ENCODE assay signal across 14 cellular contexts in genomic region chr9:112570731-112571167, GRCh38.
A peak's percentile ranks its signal among the peaks of the same experiment; 100 is the strongest.
DNase-seq lines count a peak whose midpoint lies in the region; ATAC-seq, FAIRE-seq and TF ChIP-seq lines count a peak whose summit lies in the region.
"Had no signal": no experiment of that assay in that cellular context is flagged by ENCODE, and none has a peak within 500 bp of the region (broad histone marks: within the 10 kb centered on the region; RNA-seq: fewer than 3 reads in every experiment).

No MANE protein-coding gene starts in this region.

- intact Hi-C loops in K562 (cut with micrococcal nuclease), result no loop called here
- intact Hi-C loops in kidney (cut with DNase I), result no loop called here

- no peak for TF ChIP-seq CTCF in K562 (IDR thresholded peaks at IDR 0.05 in 2 of 3, conservative IDR thresholded peaks at IDR 0.05 in 1 of 3; ENCODE audit: insufficient read depth in 2 of 3, low read depth in 1 of 3, low read length in 3 of 3)
- TF ChIP-seq CTCF in kidney (IDR thresholded peaks at IDR 0.05; ENCODE audit: borderline replicate concordance, extremely low read depth, insufficient read depth), result no peak
- TF ChIP-seq CTCF in osteocyte (IDR thresholded peaks at IDR 0.05), result no peak

- H3K27me3 Mint-ChIP-seq in osteocyte (ENCODE audit: unreplicated experiment), result no peaks in the 10 kb centered on the region
- H3K27me3 Mint-ChIP-seq: activated CD4-positive, alpha-beta memory T cell treated with anti-CD3 and anti-CD28 coated beads for 36 hours had no signal

- no peak overlapping the region for H3K4me3 Mint-ChIP-seq in osteocyte (ENCODE audit: unreplicated experiment)
- H3K4me3 Mint-ChIP-seq: activated CD4-positive, alpha-beta memory T cell treated with anti-CD3 and anti-CD28 coated beads for 36 hours; stimulated activated effector memory CD8-positive, alpha-beta T cell treated with anti-CD3 and anti-CD28 coated beads, Interleukin-12 subunit alpha, Interleukin-12 subunit beta, amount 100 ng/mL, for 72 hours had no signal

- FAIRE-seq in K562 (lab: Jason Lieb, UNC) (no peak), kidney (lab: Jason Lieb, UNC) (no peak)

- peaks cover 13% of the 10 kb centered on the region; the same call in 1 of the 2 replicates for H4K20me1 ChIP-seq in K562 (replicated peaks; ENCODE audit: control insufficient read depth, insufficient read depth, low read length)

- WGBS in K562 (ENCODE audit: insufficient coverage, low coverage, missing lambda C conversion rate), result 63% methylated on average over 6 of the region's 6 CpGs

- no peak for TF ChIP-seq EP300 in K562 (IDR thresholded peaks at IDR 0.05; ENCODE audit: low read length)

- no peaks in the 10 kb centered on the region for H3K27me3 ChIP-seq in K562 (ENCODE audit: control insufficient read depth in 2 of 2, insufficient read depth in 2 of 2, low read length in 2 of 2)
- H3K27me3 ChIP-seq: sigmoid colon had no signal

- POLR2A ChIA-PET in K562 (lab: Yijun Ruan, JAX), result interaction anchor here (1.3 to 2.8 kb wide), 5 partner anchors 8 to 24 kb away, joined by 3 to 11 read pairs (median 6); no protein-coding TSS in a partner anchor

- no peak overlapping the region for H3K4me2 ChIP-seq in K562 (ENCODE audit: insufficient read depth, low read length)

- H3K36me3 ChIP-seq in K562 (ENCODE audit: control insufficient read depth, insufficient read depth, low read length) (peaks cover 15% of the 10 kb centered on the region; the same call in 1 of the 3 replicates), kidney (ENCODE audit: control insufficient read depth in 1 of 2, insufficient read depth in 2 of 2, low read length in 2 of 2) (peaks cover 8 to 11% of the 10 kb centered on the region in 2 donors)

- H3K27ac ChIP-seq in K562 (ENCODE audit: extremely low read depth, low read depth, low read length), result no peak overlapping the region
- H3K27ac ChIP-seq in kidney (ENCODE audit: low read depth in 2 of 2, low read length in 2 of 2), result peak overlapping the region; percentile 25 to 27
- H3K27ac ChIP-seq: sigmoid colon had no signal

- no peak for ATAC-seq in K562
- ATAC-seq: stimulated activated effector memory CD8-positive, alpha-beta T cell treated with anti-CD3 and anti-CD28 coated beads, Interleukin-12 subunit alpha, Interleukin-12 subunit beta, amount 100 ng/mL, for 72 hours had no signal

- no peak overlapping the region for H3K27ac Mint-ChIP-seq in osteocyte (ENCODE audit: unreplicated experiment)
- H3K27ac Mint-ChIP-seq: activated CD4-positive, alpha-beta memory T cell treated with anti-CD3 and anti-CD28 coated beads for 36 hours; stimulated activated effector memory CD8-positive, alpha-beta T cell treated with anti-CD3 and anti-CD28 coated beads, Interleukin-12 subunit alpha, Interleukin-12 subunit beta, amount 100 ng/mL, for 72 hours had no signal

- no peaks in the 10 kb centered on the region for H3K9me3 ChIP-seq in K562 (replicated peaks; ENCODE audit: control insufficient read depth, insufficient read depth, low read depth, low read length)
- no peaks in the 10 kb centered on the region for H3K9me3 ChIP-seq in kidney (ENCODE audit: control insufficient read depth in 1 of 2, low read length in 2 of 2)
- H3K9me3 ChIP-seq: sigmoid colon had no signal

- TF ChIP-seq POLR2A in K562 (conservative IDR thresholded peaks at IDR 0.05), result no peak

- BruUV-seq in K562 (replicated peaks; lab: Mats Ljungman, UMichigan), result no TSS peak

- H3K4me1 Mint-ChIP-seq in osteocyte (ENCODE audit: unreplicated experiment), result no peaks in the 10 kb centered on the region
- H3K4me1 Mint-ChIP-seq: stimulated activated effector memory CD8-positive, alpha-beta T cell treated with anti-CD3 and anti-CD28 coated beads, Interleukin-12 subunit alpha, Interleukin-12 subunit beta, amount 100 ng/mL, for 72 hours had no signal

- DNase-seq in D341Med (ENCODE audit: low spot score) (peak; percentile 63), K562 (ENCODE audit: extremely low read depth in 1 of 4, low spot score in 3 of 4) (no peak), kidney (peak; percentile 74), putamen (ENCODE audit: low spot score) (peak; percentile 86), NCI-H69 (lab: John Stamatoyannopoulos, UW) (no peak), osteocyte (ENCODE audit: extremely low spot score, unreplicated experiment) (no peak), DMS79 treated with DMSO at 0.1 percent for 48 hours (lab: John Stamatoyannopoulos, UW) (no peak)
- DNase-seq in activated naive CD4-positive, alpha-beta T cell treated with Interleukin-2 at 50 U/mL for 16 hours, result no peak
- DNase-seq: activated CD4-positive, alpha-beta memory T cell treated with anti-CD3 and anti-CD28 coated beads for 36 hours; Calu3; NK-92 treated with Interleukin-12 subunit alpha and Interleukin-12 subunit beta, amount 100 ng/mL, for 24 hours; SIG-M5; sigmoid colon had no signal

- no peak overlapping the region for H2AFZ ChIP-seq in K562 (ENCODE audit: low read depth, low read length)

- no peaks in the 10 kb centered on the region; a peak in 1 of 5 replicates for H3K4me1 ChIP-seq in K562 (replicated peaks in 1 of 2; ENCODE audit: control insufficient read depth in 2 of 2, insufficient read depth in 2 of 2, low read length in 2 of 2)
- peaks cover 9 to 24% of the 10 kb centered on the region in 2 donors for H3K4me1 ChIP-seq in kidney (ENCODE audit: control insufficient read depth in 1 of 2, insufficient read depth in 1 of 2, low read depth in 1 of 2, low read length in 2 of 2)
- H3K4me1 ChIP-seq: sigmoid colon had no signal

- H3K4me3 ChIP-seq in K562 (no peak overlapping the region), kidney (ENCODE audit: low read length in 2 of 2) (no peak overlapping the region)
- H3K4me3 ChIP-seq: sigmoid colon had no signal

- no peak for TF ChIP-seq RAD21 in K562 (CRISPR knock-in tag; conservative IDR thresholded peaks at IDR 0.05 in 1 of 2, IDR thresholded peaks at IDR 0.05 in 1 of 2)

- peaks cover 7% of the 10 kb centered on the region for H3K9me3 Mint-ChIP-seq in osteocyte (ENCODE audit: unreplicated experiment)
- H3K9me3 Mint-ChIP-seq: activated CD4-positive, alpha-beta memory T cell treated with anti-CD3 and anti-CD28 coated beads for 36 hours; stimulated activated effector memory CD8-positive, alpha-beta T cell treated with anti-CD3 and anti-CD28 coated beads, Interleukin-12 subunit alpha, Interleukin-12 subunit beta, amount 100 ng/mL, for 72 hours had no signal

- CTCF ChIA-PET in K562 (lab: Yijun Ruan, JAX; ENCODE audit: low intra/inter-chr PET ratio), result no interaction called here

- peaks cover 3% of the 10 kb centered on the region for H3K9me1 ChIP-seq in K562 (ENCODE audit: control insufficient read depth, insufficient read depth, low read length)

- in situ Hi-C loops in K562 (cut with MboI), result no loop called here

- H3K79me2 ChIP-seq in K562 (ENCODE audit: control insufficient read depth, insufficient read depth, low read length), result peaks cover 22% of the 10 kb centered on the region; the same call in 2 of the 3 replicates

- H3K36me3 Mint-ChIP-seq in osteocyte (ENCODE audit: unreplicated experiment), result peaks cover 15% of the 10 kb centered on the region
- H3K36me3 Mint-ChIP-seq: stimulated activated effector memory CD8-positive, alpha-beta T cell treated with anti-CD3 and anti-CD28 coated beads, Interleukin-12 subunit alpha, Interleukin-12 subunit beta, amount 100 ng/mL, for 72 hours had no signal

- H3K9ac ChIP-seq in K562 (ENCODE audit: insufficient read depth in 1 of 2, low read depth in 2 of 2, low read length in 2 of 2) (no peak overlapping the region), kidney (ENCODE audit: low read length in 2 of 2) (no peak overlapping the region)

TF ChIP-seq in K562, 482 proteins besides CTCF, POLR2A, EP300 and RAD21 (continues in another document):
- TF ChIP-seq SAP30 (IDR thresholded peaks at IDR 0.05; ENCODE audit: borderline replicate concordance, insufficient read depth, low read depth, low read length, poor library complexity, severe bottlenecking) (no peak), BRD9 (IDR thresholded peaks at IDR 0.05; ENCODE audit: low read depth, partially characterized antibody) (no peak), ZNF449 (CRISPR knock-in tag; IDR thresholded peaks at IDR 0.05) (no peak)
- TF ChIP-seq, protein P1, sequence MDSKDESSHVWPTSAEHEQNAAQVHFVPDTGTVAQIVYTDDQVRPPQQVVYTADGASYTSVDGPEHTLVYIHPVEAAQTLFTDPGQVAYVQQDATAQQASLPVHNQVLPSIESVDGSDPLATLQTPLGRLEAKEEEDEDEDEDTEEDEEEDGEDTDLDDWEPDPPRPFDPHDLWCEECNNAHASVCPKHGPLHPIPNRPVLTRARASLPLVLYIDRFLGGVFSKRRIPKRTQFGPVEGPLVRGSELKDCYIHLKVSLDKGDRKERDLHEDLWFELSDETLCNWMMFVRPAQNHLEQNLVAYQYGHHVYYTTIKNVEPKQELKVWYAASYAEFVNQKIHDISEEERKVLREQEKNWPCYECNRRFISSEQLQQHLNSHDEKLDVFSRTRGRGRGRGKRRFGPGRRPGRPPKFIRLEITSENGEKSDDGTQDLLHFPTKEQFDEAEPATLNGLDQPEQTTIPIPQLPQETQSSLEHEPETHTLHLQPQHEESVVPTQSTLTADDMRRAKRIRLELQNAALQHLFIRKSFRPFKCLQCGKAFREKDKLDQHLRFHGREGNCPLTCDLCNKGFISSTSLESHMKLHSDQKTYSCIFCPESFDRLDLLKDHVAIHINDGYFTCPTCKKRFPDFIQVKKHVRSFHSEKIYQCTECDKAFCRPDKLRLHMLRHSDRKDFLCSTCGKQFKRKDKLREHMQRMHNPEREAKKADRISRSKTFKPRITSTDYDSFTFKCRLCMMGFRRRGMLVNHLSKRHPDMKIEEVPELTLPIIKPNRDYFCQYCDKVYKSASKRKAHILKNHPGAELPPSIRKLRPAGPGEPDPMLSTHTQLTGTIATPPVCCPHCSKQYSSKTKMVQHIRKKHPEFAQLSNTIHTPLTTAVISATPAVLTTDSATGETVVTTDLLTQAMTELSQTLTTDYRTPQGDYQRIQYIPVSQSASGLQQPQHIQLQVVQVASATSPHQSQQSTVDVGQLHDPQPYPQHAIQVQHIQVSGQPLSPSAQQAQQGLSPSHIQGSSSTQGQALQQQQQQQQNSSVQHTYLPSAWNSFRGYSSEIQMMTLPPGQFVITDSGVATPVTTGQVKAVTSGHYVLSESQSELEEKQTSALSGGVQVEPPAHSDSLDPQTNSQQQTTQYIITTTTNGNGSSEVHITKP (IDR thresholded peaks at IDR 0.05; ENCODE audit: partially characterized antibody), result peak; percentile 18

Comparison
In these comparisons a context has a peak if more than half of its experiments do, and no peak if none do; other contexts are left out.
1. DNase-seq: peak in D341Med (single experiment), kidney (single experiment) and putamen (single experiment); none in K562 (0 of 4), NCI-H69 (single experiment), osteocyte (single experiment), DMS79 treated with DMSO at 0.1 percent for 48 hours (single experiment) and activated naive CD4-positive, alpha-beta T cell treated with Interleukin-2 at 50 U/mL for 16 hours (single experiment).